1 cellular context compared by ENCODE assay signal in the genomic region with DNA sequence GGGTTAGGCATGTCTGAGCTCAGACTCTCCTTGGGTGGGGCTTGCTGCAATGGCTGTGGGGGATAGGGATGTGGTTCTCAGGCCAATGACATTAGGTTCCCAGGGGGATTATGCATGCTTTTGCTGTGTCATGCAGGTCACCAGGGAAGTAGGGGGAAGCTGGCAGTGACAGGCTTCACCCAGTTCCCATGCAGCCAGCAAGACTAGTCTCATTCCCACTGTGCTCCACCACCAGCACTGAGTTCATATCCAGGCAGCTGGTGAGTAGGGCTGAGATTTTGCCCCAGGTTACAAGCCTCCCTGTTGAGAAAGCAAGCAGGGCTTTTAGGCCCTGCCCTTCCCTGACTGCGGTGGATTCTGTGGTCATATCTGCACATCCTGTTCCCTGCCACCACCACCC.
TF ChIP-seq lines count a peak whose summit lies in the region.

No MANE protein-coding gene starts in this region.

TF ChIP-seq in H1, 55 proteins besides CTCF, POLR2A, EP300 and RAD21:
- TF ChIP-seq MAFK (IDR thresholded peaks at IDR 0.05; ENCODE audit: low read depth, low read length) (peak; percentile 60; the same call in 1 of the 2 replicates), BACH1 (IDR thresholded peaks at IDR 0.05; ENCODE audit: low read length) (0 out of 2 replicates have a peak, but pooled peaks have one; percentile 27), HDAC6 (IDR thresholded peaks at IDR 0.05; ENCODE audit: low read depth, low read length) (no peak), CHD1 (IDR thresholded peaks at IDR 0.05; ENCODE audit: low read depth, low read length) (no peak)
